ENCODE assay signal across 18 cellular contexts in genomic region chr6:130326496-130326895, GRCh38.
"Had no signal": no experiment of that assay in that cellular context is flagged by ENCODE, and none has a peak within 500 bp of the region (broad histone marks: within the 10 kb centered on the region; RNA-seq: fewer than 3 reads in every experiment).

No MANE protein-coding gene starts in this region.

- H3K27me3 ChIP-seq: brain microvascular endothelial cell, neutrophil, ovary, upper lobe of right lung had no signal

- H3K9me3 ChIP-seq: neutrophil, ovary, prostate gland, thoracic aorta, upper lobe of right lung had no signal

- H3K27ac ChIP-seq: brain microvascular endothelial cell, neutrophil, ovary, prostate gland, thoracic aorta, upper lobe of right lung had no signal

- H3K36me3 ChIP-seq: brain microvascular endothelial cell, neutrophil, ovary, prostate gland, thoracic aorta, upper lobe of right lung had no signal

- DNase-seq: activated CD4-positive, alpha-beta memory T cell treated with anti-CD3 and anti-CD28 coated beads for 36 hours; activated CD4-positive, alpha-beta T cell treated with anti-CD3 and anti-CD28 coated beads for 48 hours; activated CD4-positive, CD25-positive, alpha-beta regulatory T cell; activated naive CD4-positive, alpha-beta T cell treated with Interleukin-2 at 50 U/mL for 16 hours; activated naive CD8-positive, alpha-beta T cell treated with anti-CD3 and anti-CD28 coated beads, Interleukin-2, amount 10 ng/mL, durations not matched to agents 7 days and 5 days; activated T-cell treated with anti-CD3 and anti-CD28 coated beads, Interleukin-2, amount 50 U/mL, for 48 hours; brain microvascular endothelial cell; caudate nucleus; effector CD4-positive, alpha-beta T cell; foreskin melanocyte; immature natural killer cell; ovary; stimulated activated CD4-positive, alpha-beta T cell treated with anti-CD3 and anti-CD28 coated beads, Interleukin-4, amount 100 ng/mL, for 24 hours; stimulated activated naive CD4-positive, alpha-beta T cell treated with Interleukin-2 at 50 U/mL for 16 hours; upper lobe of right lung had no signal

- H3K4me3 ChIP-seq: ovary, prostate gland, thoracic aorta, upper lobe of right lung had no signal

- H3K4me1 ChIP-seq: prostate gland, upper lobe of right lung had no signal
